Comparison of ENCODE assay signal across 18 cellular contexts in genomic region chr4:87953776-87954175, GRCh38.
"Had no signal": no experiment of that assay in that cellular context is flagged by ENCODE, and none has a peak within 500 bp of the region (broad histone marks: within the 10 kb centered on the region; RNA-seq: fewer than 3 reads in every experiment).

No MANE protein-coding gene starts in this region.

- ATAC-seq: naive thymus-derived CD4-positive, alpha-beta T cell; psoas muscle; right lobe of liver; stimulated activated memory B cell treated with anti-CD40 and anti-IgM and Interleukin-4, amounts not matched to agents 10 μg/mL and 1 μg/mL and 100 μg/mL, for 72 hours had no signal

- H3K9me3 ChIP-seq: neutrophil, psoas muscle, right lobe of liver, tibial artery, upper lobe of left lung, vagina had no signal

- DNase-seq: effector CD4-positive, alpha-beta T cell; endodermal cell; erythroblast; foreskin melanocyte; head of caudate nucleus; hippocampal formation; kidney glomerular epithelial cell; mesendoderm; naive thymus-derived CD4-positive, alpha-beta T cell; psoas muscle; retina; right lobe of liver; stimulated activated CD4-positive, alpha-beta T cell treated with anti-CD3 and anti-CD28 coated beads, Interleukin-4, amount 100 ng/mL, for 24 hours; tibial artery; upper lobe of left lung had no signal

- H3K27me3 ChIP-seq: neutrophil, right lobe of liver, tibial artery, upper lobe of left lung, vagina had no signal

- H3K27ac ChIP-seq: neutrophil, psoas muscle, right lobe of liver, tibial artery, upper lobe of left lung, vagina had no signal

- H3K4me1 ChIP-seq: psoas muscle, right lobe of liver, vagina had no signal

- H3K36me3 ChIP-seq: neutrophil, right lobe of liver, tibial artery, upper lobe of left lung, vagina had no signal

- H3K4me3 ChIP-seq: psoas muscle, right lobe of liver, tibial artery, upper lobe of left lung, vagina had no signal
